Comparison of ENCODE assay signal across 28 cellular contexts in the genomic region with DNA sequence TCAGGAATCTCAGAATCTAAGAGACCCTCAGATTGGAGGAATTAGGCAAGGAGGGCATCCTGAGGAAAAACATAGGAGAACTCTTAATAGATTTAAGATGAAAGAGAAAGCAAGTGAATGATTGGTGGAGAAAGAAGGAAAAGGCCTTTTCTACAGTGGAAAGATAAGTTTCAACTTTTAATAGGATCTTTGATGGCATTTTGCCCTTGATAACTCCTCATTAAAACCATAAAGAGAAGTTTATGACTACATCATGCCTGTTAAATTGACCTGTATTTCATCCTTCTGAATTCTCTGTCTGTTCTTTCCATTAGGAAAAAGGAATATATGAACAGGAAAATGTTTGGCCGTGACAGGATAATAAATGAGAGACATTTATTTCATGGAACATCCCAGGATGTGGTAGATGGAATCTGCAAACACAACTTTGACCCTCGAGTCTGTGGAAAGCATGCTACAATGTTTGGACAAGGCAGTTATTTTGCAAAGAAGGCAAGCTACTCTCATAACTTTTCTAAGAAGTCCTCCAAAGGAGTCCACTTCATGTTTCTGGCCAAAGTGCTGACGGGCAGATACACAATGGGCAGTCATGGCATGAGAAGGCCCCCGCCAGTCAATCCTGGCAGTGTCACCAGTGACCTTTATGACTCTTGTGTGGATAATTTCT. TPM values are rescaled to one million over a fixed set of nuclear protein-coding genes. Genes with fewer than 3 reads are reported as not detected.
DNase-seq lines count a peak whose midpoint lies in the region; ATAC-seq, FAIRE-seq and TF ChIP-seq lines count a peak whose summit lies in the region.
"Had no signal": no experiment of that assay in that cellular context is flagged by ENCODE, and none has a peak within 500 bp of the region (broad histone marks: within the 10 kb centered on the region; RNA-seq: fewer than 3 reads in every experiment).

No MANE protein-coding gene starts in this region.

- H3K4me1 ChIP-seq in breast epithelium (no peaks in the 10 kb centered on the region), HepG2 (ENCODE audit: insufficient read depth, low read length) (peaks cover 43% of the 10 kb centered on the region)
- H3K4me1 ChIP-seq: HAP-1, prostate gland, suprapubic skin, uterus had no signal

- peaks cover 8% of the 10 kb centered on the region for H3K4me1 Mint-ChIP-seq in MCF 10A (ENCODE audit: insufficient read depth, unreplicated experiment)
- peaks cover 6% of the 10 kb centered on the region for H3K4me1 Mint-ChIP-seq in activated naive CD8-positive, alpha-beta T cell treated with anti-CD3 and anti-CD28 coated beads for 36 hours
- no peaks in the 10 kb centered on the region for H3K4me1 Mint-ChIP-seq in WTC11
- H3K4me1 Mint-ChIP-seq: nephron progenitor cell had no signal

- TF ChIP-seq POLR2A in breast epithelium (IDR thresholded peaks at IDR 0.05) (no peak), HepG2 (IDR thresholded peaks at IDR 0.05; ENCODE audit: insufficient read depth in 1 of 2, low read depth in 2 of 2, low read length in 2 of 2) (no peak)

- H3K4me2 ChIP-seq in HepG2 (ENCODE audit: low read depth, low read length), result peak overlapping the region; percentile 28

- H3K36me3 ChIP-seq in breast epithelium, result no peaks in the 10 kb centered on the region
- H3K36me3 ChIP-seq in HepG2 (replicated peaks in 1 of 2; ENCODE audit: control insufficient read depth in 1 of 2, insufficient read depth in 2 of 2, low read length in 2 of 2), result peaks cover 5 to 8% of the 10 kb centered on the region in 2 experiments; a peak in 4 of 5 replicates
- H3K36me3 ChIP-seq: uterus had no signal

- TF ChIP-seq CTCF in MCF 10A (IDR thresholded peaks at IDR 0.05; ENCODE audit: unreplicated experiment) (no peak), breast epithelium (IDR thresholded peaks at IDR 0.05) (no peak), HepG2 (CRISPR knock-in tag; IDR thresholded peaks at IDR 0.05) (no peak), WTC11 (IDR thresholded peaks at IDR 0.05) (no peak)

- H3K9me3 ChIP-seq in breast epithelium (no peaks in the 10 kb centered on the region), HepG2 (ENCODE audit: low read length) (no peaks in the 10 kb centered on the region)
- H3K9me3 ChIP-seq: BLaER1 treated with 17β-estradiol and CSF1 and Interleukin-3, amounts not matched to agents 10 nM and 100 nM; HAP-1; prostate gland; suprapubic skin; uterus had no signal

- peak in 1 of 2 experiments; percentile 69; a peak in 2 of 4 replicates for TF ChIP-seq EP300 in HepG2 (IDR thresholded peaks at IDR 0.05; ENCODE audit: low read depth in 2 of 2, low read length in 2 of 2)
- no peak; the same call in 1 of the 2 replicates for TF ChIP-seq EP300 in HepG2 (CRISPR knock-in tag; IDR thresholded peaks at IDR 0.05; ENCODE audit: borderline replicate concordance)

- POLR2A ChIA-PET in MCF 10A (lab: Yijun Ruan, JAX) (no interaction called here), HepG2 (lab: Yijun Ruan, JAX) (interaction anchor here (0.9 kb wide), 1 partner anchor 384 kb away, joined by 3 read pairs; no protein-coding TSS in a partner anchor), WTC11 (lab: Charles Lee) (no interaction called here)

- peaks cover 92% of the 10 kb centered on the region for H3K36me3 Mint-ChIP-seq in MCF 10A (ENCODE audit: insufficient read depth, unreplicated experiment)
- peaks cover 35% of the 10 kb centered on the region for H3K36me3 Mint-ChIP-seq in activated naive CD8-positive, alpha-beta T cell treated with anti-CD3 and anti-CD28 coated beads for 36 hours
- peaks cover 16% of the 10 kb centered on the region for H3K36me3 Mint-ChIP-seq in WTC11

- DNase-seq in MCF 10A (ENCODE audit: unreplicated experiment) (no peak), breast epithelium (ENCODE audit: low spot score in 2 of 2) (no peak), HepG2 (ENCODE audit: low spot score) (peak; percentile 66), WTC11 (ENCODE audit: low spot score) (no peak), NCI-H82 treated with DMSO at 0.1 percent for 48 hours (lab: John Stamatoyannopoulos, UW; ENCODE audit: unreplicated experiment) (no peak)
- no peak for DNase-seq in activated naive CD8-positive, alpha-beta T cell treated with anti-CD3 and anti-CD28 coated beads for 36 hours
- DNase-seq: ACHN, activated B cell treated with CpG ODN at 0.5 μM for 24 hours, head of caudate nucleus, MM.1S, NCI-H146, NCI-H2171 treated with DMSO at 0.1 percent for 48 hours, NCI-H526, nephron progenitor cell, RPMI8226, uterus had no signal

- H3K4me3 ChIP-seq in breast epithelium, result no peak overlapping the region
- H3K4me3 ChIP-seq in HepG2 (replicated peaks in 1 of 3; ENCODE audit: insufficient read depth in 1 of 3, low read depth in 2 of 3, low read length in 3 of 3), result no peak overlapping the region
- H3K4me3 ChIP-seq: BLaER1 treated with 17β-estradiol and CSF1 and Interleukin-3, amounts not matched to agents 10 nM and 100 nM; HAP-1; prostate gland; SK-N-MC; suprapubic skin; uterus had no signal

- H3K27me3 Mint-ChIP-seq in MCF 10A (ENCODE audit: insufficient read depth, unreplicated experiment) (no peaks in the 10 kb centered on the region), WTC11 (ENCODE audit: low read depth) (no peaks in the 10 kb centered on the region)
- H3K27me3 Mint-ChIP-seq in activated naive CD8-positive, alpha-beta T cell treated with anti-CD3 and anti-CD28 coated beads for 36 hours, result no peaks in the 10 kb centered on the region
- H3K27me3 Mint-ChIP-seq: activated B cell treated with CpG ODN at 0.5 μM for 24 hours had no signal

- CTCF ChIA-PET in MCF 10A (lab: Yijun Ruan, JAX), result no interaction called here
- CTCF ChIA-PET in HepG2 (lab: Yijun Ruan, JAX; ENCODE audit: low intra/inter-chr PET ratio, low total read pairs), result no interaction called here
- CTCF ChIA-PET in WTC11 (lab: Charles Lee), result no interaction called here

- WGBS in HepG2 (ENCODE audit: low lambda C conversion rate), result 47% methylated on average over 4 of the region's 4 CpGs

- H3K27ac Mint-ChIP-seq in MCF 10A (ENCODE audit: low read depth, unreplicated experiment) (peak overlapping the region; percentile 61), WTC11 (no peak overlapping the region)
- peak overlapping the region; percentile 20 for H3K27ac Mint-ChIP-seq in activated naive CD8-positive, alpha-beta T cell treated with anti-CD3 and anti-CD28 coated beads for 36 hours
- H3K27ac Mint-ChIP-seq: activated T-helper 1 cell treated with anti-CD3 and anti-CD28 coated beads, Interleukin-12 subunit alpha, Interleukin-12 subunit beta, Interleukin-2, Interleukin-4 antibody, amounts not matched to agents 30 ng/mL and 10 ng/mL and 1 ng/mL, durations not matched to agents 14 hours and 24 hours and 36 hours; mesothelial cell of epicardium; nephron progenitor cell had no signal

- peak; percentile 82 for ATAC-seq in HepG2
- ATAC-seq in esophagus mucosa, result no peak
- ATAC-seq in WTC11, result no peak
- ATAC-seq: activated naive CD4-positive, alpha-beta T cell treated with anti-CD3 and anti-CD28 coated beads, Interleukin-2, amount 50 U/mL, for 72 hours had no signal

- H4K20me1 ChIP-seq in HepG2 (ENCODE audit: insufficient read depth, low read length), result no peaks in the 10 kb centered on the region

- H3K9ac ChIP-seq in HepG2 (ENCODE audit: insufficient read depth, low read depth, low read length), result no peak overlapping the region
- H3K9ac ChIP-seq: BLaER1 treated with 17β-estradiol and CSF1 and Interleukin-3, amounts not matched to agents 10 nM and 100 nM had no signal

- H3K4me3 Mint-ChIP-seq in MCF 10A (ENCODE audit: unreplicated experiment), result no peak overlapping the region
- no peak overlapping the region for H3K4me3 Mint-ChIP-seq in activated naive CD8-positive, alpha-beta T cell treated with anti-CD3 and anti-CD28 coated beads for 36 hours
- no peak overlapping the region for H3K4me3 Mint-ChIP-seq in WTC11
- H3K4me3 Mint-ChIP-seq: activated B cell treated with CpG ODN at 0.5 μM for 24 hours; activated T-helper 1 cell treated with anti-CD3 and anti-CD28 coated beads, Interleukin-12 subunit alpha, Interleukin-12 subunit beta, Interleukin-2, Interleukin-4 antibody, amounts not matched to agents 30 ng/mL and 10 ng/mL and 1 ng/mL, durations not matched to agents 14 hours and 24 hours and 36 hours; mesothelial cell of epicardium; nephron progenitor cell had no signal

- BruUV-seq in MCF 10A (replicated peaks; lab: Mats Ljungman, UMichigan) (no TSS peak), HepG2 (replicated peaks; lab: Mats Ljungman, UMichigan) (no TSS peak)

- in situ Hi-C loops in HepG2 (cut with HindIII; ENCODE audit: extremely low pct_ligation_motif_present, low pct_unique_long_range_greater_than_20kb), result no loop called here

- no peak for TF ChIP-seq RAD21 in HepG2 (CRISPR knock-in tag; IDR thresholded peaks at IDR 0.05)

- H3K27me3 ChIP-seq in breast epithelium (no peaks in the 10 kb centered on the region), HepG2 (ENCODE audit: control insufficient read depth in 1 of 2, insufficient read depth in 2 of 2, low read length in 2 of 2) (no peaks in the 10 kb centered on the region)
- H3K27me3 ChIP-seq: BLaER1 treated with 17β-estradiol and CSF1 and Interleukin-3, amounts not matched to agents 10 nM and 100 nM; suprapubic skin; uterus had no signal

- intact Hi-C loops in MCF 10A (cut with micrococcal nuclease), result no loop called here
- intact Hi-C loops in breast epithelium (cut with DNase I; ENCODE audit: low total_unique reads), result no loop called here
- intact Hi-C loops in HepG2 (cut with micrococcal nuclease; ENCODE audit: unreplicated experiment), result no loop called here

- no peaks in the 10 kb centered on the region for H3K79me2 ChIP-seq in HepG2 (ENCODE audit: insufficient read depth, low read length)

- H3K27ac ChIP-seq in breast epithelium (no peak overlapping the region), HepG2 (ENCODE audit: extremely low read length, insufficient read depth, low read length) (peak overlapping the region; percentile 43), temporal lobe (ENCODE audit: low read depth, low read length) (peak overlapping the region; percentile 2)
- H3K27ac ChIP-seq: prostate gland, suprapubic skin, uterus had no signal

- H2AFZ ChIP-seq in HepG2 (ENCODE audit: low read length), result no peak overlapping the region

- H3K9me3 Mint-ChIP-seq in MCF 10A (ENCODE audit: unreplicated experiment) (no peaks in the 10 kb centered on the region), WTC11 (no peaks in the 10 kb centered on the region)
- no peaks in the 10 kb centered on the region for H3K9me3 Mint-ChIP-seq in activated naive CD8-positive, alpha-beta T cell treated with anti-CD3 and anti-CD28 coated beads for 36 hours
- H3K9me3 Mint-ChIP-seq: activated B cell treated with CpG ODN at 0.5 μM for 24 hours; activated naive CD4-positive, alpha-beta T cell treated with anti-CD3 and anti-CD28 coated beads, Interleukin-2, amount 50 U/mL, for 72 hours; activated T-helper 1 cell treated with anti-CD3 and anti-CD28 coated beads, Interleukin-12 subunit alpha, Interleukin-12 subunit beta, Interleukin-2, Interleukin-4 antibody, amounts not matched to agents 30 ng/mL and 10 ng/mL and 1 ng/mL, durations not matched to agents 14 hours and 24 hours and 36 hours; mesothelial cell of epicardium; nephron progenitor cell had no signal

- FAIRE-seq in HepG2 (lab: Jason Lieb, UNC), result peak; percentile 80
- FAIRE-seq: colon, endothelial cell of umbilical vein had no signal

RNA-seq across cellular contexts. Expression of a gene that starts 30.1 kb away (rescaled TPM):
- total RNA-seq in MCF 10A (2022), result 41.6 and 50.0 TPM in 2 replicates
- total RNA-seq in breast epithelium, result 100 to 1,000 TPM in 1 of 3 donors, 10 to 100 TPM in 2; 28.5 to 103 (median 45.1) TPM
- 10 to 100 TPM; 26.9 to 27.0 TPM for total RNA-seq in activated naive CD8-positive, alpha-beta T cell treated with anti-CD3 and anti-CD28 coated beads for 36 hours
- total RNA-seq in HepG2 (2016; rRNA removed; fragmentation: Illumina TruSeq; extraction: Trizol), result 19.7 and 25.4 TPM in 2 replicates
- total RNA-seq in HepG2 (2016; cell fraction: cytosol; rRNA removed; fragmentation: Illumina TruSeq; extraction: Trizol; ENCODE audit: low read depth), result 4.3 and 4.5 TPM in 2 replicates
- 19.9 and 26.0 TPM in 2 replicates for total RNA-seq in HepG2 (2016; cell fraction: insoluble cytoplasmic fraction; rRNA removed; fragmentation: Illumina TruSeq; extraction: Trizol)
- 10.5 and 12.3 TPM in 2 replicates for total RNA-seq in HepG2 (2016; cell fraction: membrane; rRNA removed; fragmentation: Illumina TruSeq; extraction: Trizol)
- total RNA-seq in HepG2 (2016; cell fraction: nucleus; rRNA removed; fragmentation: Illumina TruSeq; extraction: Trizol), result 22.2 and 24.2 TPM in 2 replicates
- polyA plus RNA-seq in HepG2 (2011; rRNA removed), result 6.6 and 7.3 TPM in 2 replicates
- polyA plus RNA-seq in HepG2 (2011; cell fraction: cytosol; rRNA removed), result 2.1 and 4.5 TPM in 2 replicates
- polyA plus RNA-seq in HepG2 (2011; cell fraction: nucleus; rRNA removed), result 3.6 and 4.6 TPM in 2 replicates
- polyA plus RNA-seq in HepG2 (2012), result 10.5 and 10.6 TPM in 2 replicates
- 0.74 and 0.79 TPM in 2 replicates for polyA plus RNA-seq in HepG2 (2016; cell fraction: cytosol; fragmentation: Illumina TruSeq; extraction: Trizol; ENCODE audit: low read depth)
- polyA plus RNA-seq in HepG2 (2016; cell fraction: insoluble cytoplasmic fraction; fragmentation: Illumina TruSeq; extraction: Trizol; ENCODE audit: low read depth), result 14.7 and 18.3 TPM in 2 replicates
- polyA plus RNA-seq in HepG2 (2016; cell fraction: membrane; fragmentation: Illumina TruSeq; extraction: Trizol; ENCODE audit: low read depth), result 2.9 and 3.6 TPM in 2 replicates
- polyA plus RNA-seq in HepG2 (2016; cell fraction: nucleus; fragmentation: Illumina TruSeq; extraction: Trizol; ENCODE audit: insufficient read depth, low read depth), result 11.9 and 13.5 TPM in 2 replicates
- polyA minus RNA-seq in HepG2 (2011; rRNA and poly(A)+ RNA removed; ENCODE audit: low replicate concordance), result 4.9 and 12.3 TPM in 2 replicates
- 6.4 and 8.5 TPM in 2 replicates for polyA minus RNA-seq in HepG2 (2011; cell fraction: cytosol; rRNA and poly(A)+ RNA removed)
- polyA minus RNA-seq in HepG2 (2011; cell fraction: nucleus; rRNA and poly(A)+ RNA removed), result 33.6 and 42.5 TPM in 2 replicates
- total RNA-seq in temporal lobe, result 32.9 TPM
- 34.4 TPM for total RNA-seq in esophagus mucosa
- total RNA-seq in WTC11 (2021), result 5.0 to 5.6 TPM (median 5.1 TPM) in 3 replicates

Comparison
In these comparisons a context has a peak if more than half of its experiments do, and no peak if none do; other contexts are left out.
1. H3K27ac ChIP-seq: peak in HepG2 (single experiment) and temporal lobe (single experiment); none in breast epithelium (0 of 2).